8 cellular contexts compared by ENCODE assay signal in genomic region chr1:147072371-147073061, GRCh38.
DNase-seq lines count a peak whose midpoint lies in the region; ATAC-seq, FAIRE-seq and TF ChIP-seq lines count a peak whose summit lies in the region.

No MANE protein-coding gene starts in this region.

- TF ChIP-seq POLR2A in gastroesophageal sphincter (IDR thresholded peaks at IDR 0.05): no peak

- no peak for TF ChIP-seq EP300 in gastroesophageal sphincter (IDR thresholded peaks at IDR 0.05)

- H3K79me2 ChIP-seq in Karpas-422 (ENCODE audit: low read length): no peaks in the 10 kb centered on the region

- peaks cover 12% of the 10 kb centered on the region for H3K4me1 Mint-ChIP-seq in WTC11
- H3K4me1 Mint-ChIP-seq in progenitor cell of endocrine pancreas (ENCODE audit: low read depth): peaks cover 7% of the 10 kb centered on the region

- H4K20me1 ChIP-seq in Karpas-422 (ENCODE audit: insufficient read depth, low read depth, low read length): no peaks in the 10 kb centered on the region

- H3K9ac ChIP-seq in ES-I3 (ENCODE audit: low read depth, low read length) (peak overlapping the region; percentile 71; the same call in 1 of the 2 replicates), Karpas-422 (ENCODE audit: low read length) (no peak overlapping the region)

- H3K36me3 Mint-ChIP-seq in WTC11 (no peaks in the 10 kb centered on the region), progenitor cell of endocrine pancreas (ENCODE audit: insufficient read depth) (peaks cover 1% of the 10 kb centered on the region)

- peak overlapping the region; percentile 90 for H3K4me3 Mint-ChIP-seq in WTC11
- H3K4me3 Mint-ChIP-seq in progenitor cell of endocrine pancreas (ENCODE audit: low read depth): peak overlapping the region; percentile 71

- H3K9me3 ChIP-seq in ES-I3 (ENCODE audit: control insufficient read depth, insufficient read depth, low read length): no peaks in the 10 kb centered on the region; the same call in 1 of the 2 replicates
- no peaks in the 10 kb centered on the region for H3K9me3 ChIP-seq in gastroesophageal sphincter
- no peaks in the 10 kb centered on the region for H3K9me3 ChIP-seq in small intestine (ENCODE audit: control insufficient read depth, low read depth)
- no peaks in the 10 kb centered on the region for H3K9me3 ChIP-seq in Karpas-422 (ENCODE audit: low read length)
- no peaks in the 10 kb centered on the region for H3K9me3 ChIP-seq in aorta (ENCODE audit: control insufficient read depth, low read length)

- WGBS in gastroesophageal sphincter (ENCODE audit: low coverage in 1 of 2), 2 donors: 2 to 21% methylated on average over 10 to 18 of the region's 40 CpGs
- WGBS in small intestine, 3 donors: 9 to 22% (median 9%) methylated on average over 39 to 40 of the region's 40 CpGs
- WGBS in aorta, 2 donors: 3 to 5% methylated on average over 38 to 40 of the region's 40 CpGs

- H2AFZ ChIP-seq in Karpas-422 (ENCODE audit: low read length): no peak overlapping the region

- H3K27me3 Mint-ChIP-seq in WTC11 (ENCODE audit: low read depth) (peaks cover 90% of the 10 kb centered on the region), progenitor cell of endocrine pancreas (peaks cover 67% of the 10 kb centered on the region)

- no peak for FAIRE-seq in small intestine (lab: Jason Lieb, UNC)

- H3K9me2 ChIP-seq in Karpas-422 (replicated peaks; ENCODE audit: insufficient read depth, low read length): no peaks in the 10 kb centered on the region

- no peaks in the 10 kb centered on the region for H3K36me3 ChIP-seq in ES-I3 (ENCODE audit: insufficient read depth, low read length)
- H3K36me3 ChIP-seq in gastroesophageal sphincter: no peaks in the 10 kb centered on the region
- no peaks in the 10 kb centered on the region for H3K36me3 ChIP-seq in small intestine (ENCODE audit: control insufficient read depth in 2 of 2, insufficient read depth in 2 of 2, low read length in 2 of 2)
- H3K36me3 ChIP-seq in Karpas-422 (ENCODE audit: insufficient read depth, low read length): no peaks in the 10 kb centered on the region
- no peaks in the 10 kb centered on the region for H3K36me3 ChIP-seq in aorta (ENCODE audit: control insufficient read depth in 1 of 2, insufficient read depth in 2 of 2, low read length in 1 of 2)

- CTCF ChIA-PET in WTC11 (lab: Charles Lee): interaction anchor here (1.0 to 1.5 kb wide), 3 partner anchors 8 to 26 kb away, joined by 3 to 4 read pairs (median 3); no protein-coding TSS in a partner anchor

- TF ChIP-seq CTCF in WTC11 (IDR thresholded peaks at IDR 0.05) (no peak), gastroesophageal sphincter (IDR thresholded peaks at IDR 0.05) (no peak), progenitor cell of endocrine pancreas (IDR thresholded peaks at IDR 0.05; ENCODE audit: unreplicated experiment) (no peak)

- intact Hi-C loops in aorta (cut with DNase I): no loop called here

- POLR2A ChIA-PET in WTC11 (lab: Charles Lee): interaction anchor here (1.7 kb wide), 1 partner anchor 12 kb away, joined by 15 read pairs; no protein-coding TSS in a partner anchor

- no peaks in the 10 kb centered on the region for H3K4me1 ChIP-seq in ES-I3 (ENCODE audit: insufficient read depth, low read length)
- peaks cover 0 to 14% (median 0%) of the 10 kb centered on the region in 3 donors for H3K4me1 ChIP-seq in gastroesophageal sphincter
- H3K4me1 ChIP-seq in small intestine (ENCODE audit: control insufficient read depth in 2 of 2, insufficient read depth in 1 of 2, low read depth in 1 of 2, low read length in 1 of 2): peaks cover 0 to 3% of the 10 kb centered on the region in 2 donors
- H3K4me1 ChIP-seq in Karpas-422 (ENCODE audit: low read length): no peaks in the 10 kb centered on the region
- H3K4me1 ChIP-seq in aorta (ENCODE audit: control insufficient read depth in 1 of 2, insufficient read depth in 2 of 2, low read length in 2 of 2): no peaks in the 10 kb centered on the region

- H3K4me2 ChIP-seq in Karpas-422 (ENCODE audit: low read depth, low read length, poor library complexity, severe bottlenecking): no peak overlapping the region

- ATAC-seq in WTC11: peak; percentile 89
- peak; percentile 36 for ATAC-seq in gastroesophageal sphincter
- no peak for ATAC-seq in HG02852 (IDR thresholded peaks at IDR 0.05; ENCODE audit: unreplicated experiment)
- no peak for ATAC-seq in aorta (ENCODE audit: low FRiP score)

- H3K4me3 ChIP-seq in gastroesophageal sphincter: peak overlapping the region in 1 of 2 donors; percentile 40
- H3K4me3 ChIP-seq in small intestine (ENCODE audit: low read depth in 1 of 2, low read length in 2 of 2): no peak overlapping the region
- no peak overlapping the region for H3K4me3 ChIP-seq in Karpas-422 (ENCODE audit: low read length)
- H3K4me3 ChIP-seq in aorta (ENCODE audit: low read length in 2 of 2): no peak overlapping the region

- H3K27me3 ChIP-seq in gastroesophageal sphincter (peaks cover 78% of the 10 kb centered on the region), small intestine (ENCODE audit: control insufficient read depth in 2 of 2, insufficient read depth in 2 of 2, low read length in 2 of 2) (peaks cover 8 to 28% of the 10 kb centered on the region in 2 donors), Karpas-422 (ENCODE audit: low read length) (no peaks in the 10 kb centered on the region), aorta (ENCODE audit: control insufficient read depth in 1 of 2, insufficient read depth in 2 of 2, low read length in 1 of 2) (no peaks in the 10 kb centered on the region)

- H3K27ac ChIP-seq in gastroesophageal sphincter (no peak overlapping the region), small intestine (ENCODE audit: low read depth in 1 of 2, low read length in 1 of 2) (no peak overlapping the region), Karpas-422 (ENCODE audit: low read length) (no peak overlapping the region), aorta (ENCODE audit: low read depth in 1 of 2, low read length in 2 of 2) (no peak overlapping the region)

- no peaks in the 10 kb centered on the region; the same call in 1 of the 2 replicates for H3K9me3 Mint-ChIP-seq in WTC11
- peaks cover 5% of the 10 kb centered on the region for H3K9me3 Mint-ChIP-seq in progenitor cell of endocrine pancreas (ENCODE audit: low read depth)

- H3K27ac Mint-ChIP-seq in WTC11 (no peak overlapping the region), progenitor cell of endocrine pancreas (no peak overlapping the region)

- DNase-seq in WTC11 (ENCODE audit: low spot score): peak; percentile 57
- no peak for DNase-seq in progenitor cell of endocrine pancreas (ENCODE audit: low spot score, unreplicated experiment)
- no peak for DNase-seq in small intestine
- DNase-seq in Karpas-422: no peak
- DNase-seq in aorta: no peak

TF ChIP-seq in WTC11, 78 proteins besides CTCF, POLR2A, EP300 and RAD21 (continues in another document):
- TF ChIP-seq MAX (CRISPR knock-in tag; IDR thresholded peaks at IDR 0.05) (peak; percentile 71), ZNF121 (CRISPR knock-in tag; IDR thresholded peaks at IDR 0.05) (peak; percentile 59), OVOL2 (CRISPR knock-in tag; IDR thresholded peaks at IDR 0.05; ENCODE audit: borderline replicate concordance) (no peak), STAT6 (CRISPR knock-in tag; conservative IDR thresholded peaks at IDR 0.05; ENCODE audit: low read depth) (no peak), TEAD1 (CRISPR knock-in tag; IDR thresholded peaks at IDR 0.05) (0 out of 2 replicates have a peak, but pooled peaks have one; percentile 22), ZMAT4 (CRISPR knock-in tag; IDR thresholded peaks at IDR 0.05) (no peak), TP53 (CRISPR knock-in tag; IDR thresholded peaks at IDR 0.05) (no peak), MYBL2 (CRISPR knock-in tag; IDR thresholded peaks at IDR 0.05) (peak; percentile 25; the same call in 1 of the 2 replicates), EMX1 (CRISPR knock-in tag; IDR thresholded peaks at IDR 0.05) (no peak), ZNF512 (CRISPR knock-in tag; IDR thresholded peaks at IDR 0.05; ENCODE audit: borderline replicate concordance) (no peak), KAT7 (CRISPR knock-in tag; IDR thresholded peaks at IDR 0.05; ENCODE audit: borderline replicate concordance) (no peak)

Comparison
In these comparisons a context has a peak if more than half of its experiments do, and no peak if none do; other contexts are left out.
1. ATAC-seq: peak in WTC11 (single experiment) and gastroesophageal sphincter (single experiment); none in HG02852 (single experiment) and aorta (single experiment).